ENCODE assay signal across 9 cellular contexts in the genomic region with DNA sequence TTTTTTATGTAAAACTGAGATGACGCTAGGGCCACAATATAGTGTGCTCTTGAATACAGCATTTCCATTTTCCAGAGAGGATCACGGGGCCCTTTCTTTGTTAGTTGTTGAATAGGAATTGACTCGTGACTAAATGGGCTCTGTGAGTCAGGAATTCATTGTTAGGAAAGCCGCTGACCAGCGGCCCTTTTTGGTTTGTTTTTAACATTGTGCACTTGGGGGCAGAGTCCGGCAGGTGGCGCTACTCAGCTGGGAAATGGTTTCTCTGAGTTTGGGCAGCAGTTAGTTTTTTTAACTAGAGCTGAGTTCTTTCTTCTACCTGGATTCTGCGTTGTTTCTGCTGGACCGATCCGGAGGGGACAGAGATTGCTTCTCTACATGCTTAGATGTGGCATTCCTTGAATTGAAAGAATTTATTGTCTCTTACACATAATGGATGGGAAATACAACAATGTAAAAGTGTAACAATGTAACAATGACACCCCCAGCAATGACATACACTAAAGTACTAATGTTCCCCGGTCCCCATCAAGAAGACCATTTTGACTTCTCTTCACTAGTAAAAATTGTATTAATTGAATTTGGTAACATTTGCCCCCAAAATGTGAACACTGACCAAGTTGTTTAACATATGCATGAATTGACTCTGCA.
A peak's percentile ranks its signal among the peaks of the same experiment; 100 is the strongest.
DNase-seq lines count a peak whose midpoint lies in the region; ATAC-seq, FAIRE-seq and TF ChIP-seq lines count a peak whose summit lies in the region.
"Had no signal": no experiment of that assay in that cellular context is flagged by ENCODE, and none has a peak within 500 bp of the region (broad histone marks: within the 10 kb centered on the region; RNA-seq: fewer than 3 reads in every experiment).

No MANE protein-coding gene starts in this region.

- CTCF ChIA-PET in CD8-positive, alpha-beta memory T cell (lab: Charles Lee): interaction anchor here (0.9 kb wide), 1 partner anchor 11 kb away, joined by 3 read pairs; no protein-coding TSS in a partner anchor

- H3K36me3 Mint-ChIP-seq in CD14-positive monocyte: no peaks in the 10 kb centered on the region
- H3K36me3 Mint-ChIP-seq in CD8-positive, alpha-beta memory T cell: no peaks in the 10 kb centered on the region
- H3K36me3 Mint-ChIP-seq: T-cell had no signal

- no peaks in the 10 kb centered on the region for H3K9me3 ChIP-seq in CD8-positive, alpha-beta memory T cell (ENCODE audit: low read length)

- peak; percentile 57 for FAIRE-seq in GM19239 (lab: Jason Lieb, UNC)

- no peak overlapping the region for H3K27ac Mint-ChIP-seq in CD14-positive monocyte
- no peak overlapping the region for H3K27ac Mint-ChIP-seq in CD8-positive, alpha-beta memory T cell
- H3K27ac Mint-ChIP-seq: T-cell had no signal

- H3K27me3 Mint-ChIP-seq in CD14-positive monocyte (ENCODE audit: low read depth in 3 of 3): peaks cover 0 to 2% (median 0%) of the 10 kb centered on the region in 3 donors
- no peaks in the 10 kb centered on the region for H3K27me3 Mint-ChIP-seq in CD8-positive, alpha-beta memory T cell
- H3K27me3 Mint-ChIP-seq: T-cell had no signal

- H3K36me3 ChIP-seq in CD8-positive, alpha-beta memory T cell (ENCODE audit: insufficient read depth, low read length): no peaks in the 10 kb centered on the region

- POLR2A ChIA-PET in CD8-positive, alpha-beta memory T cell (lab: Charles Lee): no interaction called here

- H3K4me3 ChIP-seq in CD8-positive, alpha-beta memory T cell (ENCODE audit: low read length): no peak overlapping the region

- ATAC-seq in HG03460 (IDR thresholded peaks at IDR 0.05; ENCODE audit: unreplicated experiment): peak; percentile 78
- ATAC-seq: T-cell had no signal

- H3K27me3 ChIP-seq in CD8-positive, alpha-beta memory T cell (ENCODE audit: insufficient read depth, low read length, poor library complexity, severe bottlenecking): no peaks in the 10 kb centered on the region

- H3K4me3 Mint-ChIP-seq in CD14-positive monocyte: no peak overlapping the region
- H3K4me3 Mint-ChIP-seq in CD8-positive, alpha-beta memory T cell: no peak overlapping the region
- H3K4me3 Mint-ChIP-seq: T-cell had no signal

- H3K4me1 Mint-ChIP-seq in CD14-positive monocyte: peaks cover 1% of the 10 kb centered on the region
- H3K4me1 Mint-ChIP-seq in CD8-positive, alpha-beta memory T cell: no peaks in the 10 kb centered on the region
- H3K4me1 Mint-ChIP-seq: T-cell had no signal

- intact Hi-C loops in CD14-positive monocyte (cut with micrococcal nuclease): loop anchor here in 1 of 2 donors (10.0 kb wide), 1 partner anchor 301 kb away; no protein-coding TSS in a partner anchor

- TF ChIP-seq CTCF in CD14-positive monocyte (IDR thresholded peaks at IDR 0.05): peak; percentile 78

- no peaks in the 10 kb centered on the region for H3K4me1 ChIP-seq in CD8-positive, alpha-beta memory T cell (ENCODE audit: insufficient read depth, low read length)

- H3K9me3 Mint-ChIP-seq in CD14-positive monocyte: peaks cover 0 to 6% (median 5%) of the 10 kb centered on the region in 7 donors
- peaks cover 0 to under 1% (median 0%) of the 10 kb centered on the region in 5 donors for H3K9me3 Mint-ChIP-seq in CD8-positive, alpha-beta memory T cell
- H3K9me3 Mint-ChIP-seq: T-cell had no signal

- H3K27ac ChIP-seq in CD8-positive, alpha-beta memory T cell (ENCODE audit: low read depth, low read length): no peak overlapping the region

- DNase-seq in CD14-positive monocyte (ENCODE audit: low spot score) (no peak), GM19239 (ENCODE audit: insufficient read length, low spot score) (peak; percentile 25), NCI-H774 (lab: John Stamatoyannopoulos, UW) (peak; percentile 74), activated T-cell treated with anti-CD3 and anti-CD28 coated beads for 48 hours (ENCODE audit: low read depth) (peak; percentile 12), germinal center (ENCODE audit: low spot score) (peak; percentile 16), pons (ENCODE audit: low spot score) (peak; percentile 77)
- DNase-seq in CD8-positive, alpha-beta memory T cell: no peak

Comparison
In these comparisons a context has a peak if more than half of its experiments do, and no peak if none do; other contexts are left out.
1. DNase-seq: peak in GM19239 (single experiment), NCI-H774 (single experiment), activated T-cell treated with anti-CD3 and anti-CD28 coated beads for 48 hours (single experiment), germinal center (single experiment) and pons (single experiment); none in CD14-positive monocyte (single experiment) and CD8-positive, alpha-beta memory T cell (0 of 5).